ENCODE assay signal across 18 cellular contexts in the genomic region with DNA sequence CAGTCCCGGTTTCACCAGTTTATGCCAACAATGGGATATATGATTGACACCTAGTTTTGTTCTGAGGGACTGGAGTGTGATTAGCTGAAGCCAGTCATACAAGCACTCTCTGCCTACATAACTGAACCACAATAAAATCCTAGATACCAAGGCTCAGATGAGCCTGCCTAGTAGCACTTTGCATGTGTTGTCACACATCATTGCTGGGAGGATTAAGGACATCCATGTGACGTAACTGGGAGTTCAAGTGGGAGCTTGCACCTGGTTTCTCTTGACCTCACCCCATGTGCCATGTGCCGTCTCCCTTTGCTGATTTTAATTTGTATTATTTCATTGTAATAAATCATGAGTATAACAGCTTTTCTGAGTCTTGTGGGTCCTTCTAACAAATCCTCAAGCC.
"Had no signal": no experiment of that assay in that cellular context is flagged by ENCODE, and none has a peak within 500 bp of the region (broad histone marks: within the 10 kb centered on the region; RNA-seq: fewer than 3 reads in every experiment).

No MANE protein-coding gene starts in this region.

- H3K27ac Mint-ChIP-seq: activated naive CD8-positive, alpha-beta T cell; dendritic cell treated with granulocyte-macrophage colony-stimulating factor and Interleukin-4, amounts not matched to agents 40 ng/mL and 50 ng/mL, for 4 days; immature natural killer cell; nephron progenitor cell; type B pancreatic cell had no signal

- H3K36me3 Mint-ChIP-seq: activated naive CD8-positive, alpha-beta T cell; type B pancreatic cell had no signal

- DNase-seq: activated CD4-positive, alpha-beta T cell treated with anti-CD3 and anti-CD28 coated beads for 1 hour; activated CD4-positive, alpha-beta T cell treated with anti-CD3 and anti-CD28 coated beads, Interleukin-2, amount 50 U/mL, for 48 hours; effector CD8-positive, alpha-beta T cell; esophagus squamous epithelium; immature natural killer cell; kidney glomerular epithelial cell; left ventricle myocardium inferior; mammary epithelial cell; midbrain; nephron progenitor cell; nucleus accumbens; posterior cingulate gyrus; stimulated activated CD4-positive, alpha-beta T cell treated with anti-CD3 and anti-CD28 coated beads, Interleukin-12 subunit alpha, Interleukin-12 subunit beta, amount 100 ng/mL, for 4 hours; stomach; T-helper 9 cell had no signal

- H3K4me1 Mint-ChIP-seq: immature natural killer cell, nephron progenitor cell had no signal

- H3K9me3 Mint-ChIP-seq: dendritic cell treated with granulocyte-macrophage colony-stimulating factor and Interleukin-4, amounts not matched to agents 40 ng/mL and 50 ng/mL, for 4 days; nephron progenitor cell; type B pancreatic cell had no signal

- H3K27me3 Mint-ChIP-seq: activated naive CD8-positive, alpha-beta T cell; dendritic cell treated with granulocyte-macrophage colony-stimulating factor and Interleukin-4, amounts not matched to agents 40 ng/mL and 50 ng/mL, for 4 days; type B pancreatic cell had no signal

- H3K4me3 Mint-ChIP-seq: activated naive CD8-positive, alpha-beta T cell; dendritic cell treated with granulocyte-macrophage colony-stimulating factor and Interleukin-4, amounts not matched to agents 40 ng/mL and 50 ng/mL, for 4 days; immature natural killer cell; nephron progenitor cell; type B pancreatic cell had no signal
